Comparison of ENCODE assay signal across 22 cellular contexts in genomic region chr3:11554666-11555065, GRCh38.
DNase-seq lines count a peak whose midpoint lies in the region; ATAC-seq and TF ChIP-seq lines count a peak whose summit lies in the region.
"Had no signal": no experiment of that assay in that cellular context is flagged by ENCODE, and none has a peak within 500 bp of the region (broad histone marks: within the 10 kb centered on the region; RNA-seq: fewer than 3 reads in every experiment).

No MANE protein-coding gene starts in this region.

- peaks cover 0 to 65% of the 10 kb centered on the region in 2 donors for H3K4me1 ChIP-seq in right atrium auricular region
- peaks cover 0 to 71% (median 17%) of the 10 kb centered on the region in 3 donors for H3K4me1 ChIP-seq in gastroesophageal sphincter
- H3K4me1 ChIP-seq in skeletal muscle tissue (ENCODE audit: control insufficient read depth in 3 of 3, insufficient read depth in 3 of 3, low read length in 3 of 3) = peaks cover 50 to 55% (median 54%) of the 10 kb centered on the region in 3 donors
- H3K4me1 ChIP-seq in PC-3 (ENCODE audit: insufficient read depth, low read length) = no peaks in the 10 kb centered on the region

- H3K79me2 ChIP-seq in PC-3 (ENCODE audit: low read length) = 0 out of 2 replicates have a peak, but pooled peaks cover 9% of the 10 kb centered on the region

- DNase-seq in right atrium auricular region (ENCODE audit: low spot score) (no peak), left cardiac atrium (no peak), PC-3 (no peak), cerebellar cortex (ENCODE audit: low spot score) (no peak)
- no peak for DNase-seq in effector memory CD8-positive, alpha-beta T cell
- DNase-seq: ACHN; activated CD4-positive, alpha-beta T cell treated with anti-CD3 and anti-CD28 coated beads, Interleukin-2, amount 50 U/mL, for 48 hours; activated naive CD4-positive, alpha-beta T cell treated with anti-CD3 and anti-CD28 coated beads, Interleukin-2, amount 10 ng/mL, durations not matched to agents 7 days and 5 days; NCI-H1048; NCI-H187 treated with DMSO at 0.1 percent for 48 hours; NCI-H226; NCI-H82; stimulated activated CD4-positive, alpha-beta T cell treated with anti-CD3 and anti-CD28 coated beads, Interleukin-2, amount 100 ng/mL, for 24 hours; stimulated activated naive CD4-positive, alpha-beta T cell treated with Interleukin-2 at 50 U/mL for 16 hours; T-helper 17 cell; WERI-Rb-1 had no signal

- TF ChIP-seq POLR2A in gastroesophageal sphincter (IDR thresholded peaks at IDR 0.05) = no peak

- no peak overlapping the region for H3K4me2 ChIP-seq in PC-3 (ENCODE audit: low read length)
- H3K4me2 ChIP-seq: BLaER1 treated with 17β-estradiol and CSF1 and Interleukin-3, amounts not matched to agents 10 nM and 100 nM; hepatocyte had no signal

- no peaks in the 10 kb centered on the region; the same call in 1 of the 2 replicates for H4K20me1 ChIP-seq in PC-3 (ENCODE audit: low read length)

- no peak overlapping the region for H3K4me3 Mint-ChIP-seq in effector memory CD8-positive, alpha-beta T cell
- H3K4me3 Mint-ChIP-seq: activated naive CD4-positive, alpha-beta T cell treated with anti-CD3 and anti-CD28 coated beads, Interleukin-2, amount 10 ng/mL, durations not matched to agents 7 days and 5 days; T-helper 17 cell had no signal

- peaks cover 33% of the 10 kb centered on the region for H3K36me3 Mint-ChIP-seq in effector memory CD8-positive, alpha-beta T cell (ENCODE audit: insufficient read depth)

- H3K9ac ChIP-seq in skeletal muscle tissue (ENCODE audit: low read depth in 1 of 3, low read length in 3 of 3) (no peak overlapping the region), PC-3 (ENCODE audit: low read length) (no peak overlapping the region)
- H3K9ac ChIP-seq: BLaER1 treated with 17β-estradiol and CSF1 and Interleukin-3, amounts not matched to agents 10 nM and 100 nM had no signal

- H3K27ac ChIP-seq in right atrium auricular region = peak overlapping the region; percentile 54 to 63
- peak overlapping the region in 3 of 4 donors; percentile 54 to 62 (median 57) for H3K27ac ChIP-seq in gastroesophageal sphincter
- H3K27ac ChIP-seq in skeletal muscle tissue (ENCODE audit: low read depth, low read length) = peak overlapping the region; percentile 13
- H3K27ac ChIP-seq in PC-3 (ENCODE audit: low read length) = no peak overlapping the region
- H3K27ac ChIP-seq: hepatocyte, WERI-Rb-1 had no signal

- H3K9me3 Mint-ChIP-seq in effector memory CD8-positive, alpha-beta T cell = no peaks in the 10 kb centered on the region
- H3K9me3 Mint-ChIP-seq: activated naive CD4-positive, alpha-beta T cell treated with anti-CD3 and anti-CD28 coated beads, Interleukin-2, amount 10 ng/mL, durations not matched to agents 7 days and 5 days had no signal

- POLR2A ChIA-PET in PC-3 (lab: Charles Lee; ENCODE audit: unreplicated experiment) = no interaction called here

- H3K9me2 ChIP-seq in PC-3 (replicated peaks; ENCODE audit: low read length) = no peaks in the 10 kb centered on the region

- CTCF ChIA-PET in PC-3 (lab: Charles Lee) = no interaction called here

- intact Hi-C loops in left cardiac atrium (cut with DNase I) (no loop called here), PC-3 (cut with micrococcal nuclease) (no loop called here)

- H3K4me3 ChIP-seq in right atrium auricular region = no peak overlapping the region
- H3K4me3 ChIP-seq in gastroesophageal sphincter = no peak overlapping the region
- H3K4me3 ChIP-seq in skeletal muscle tissue (ENCODE audit: low read length in 3 of 3) = no peak overlapping the region
- H3K4me3 ChIP-seq in PC-3 (ENCODE audit: low read length) = no peak overlapping the region
- H3K4me3 ChIP-seq: BLaER1 treated with 17β-estradiol and CSF1 and Interleukin-3, amounts not matched to agents 10 nM and 100 nM; hepatocyte; skin epidermis had no signal

- H2AFZ ChIP-seq in PC-3 (ENCODE audit: low read length) = no peak overlapping the region
- H2AFZ ChIP-seq: hepatocyte had no signal

- H3K27ac Mint-ChIP-seq in effector memory CD8-positive, alpha-beta T cell = no peak overlapping the region
- H3K27ac Mint-ChIP-seq: activated naive CD4-positive, alpha-beta T cell treated with anti-CD3 and anti-CD28 coated beads, Interleukin-2, amount 10 ng/mL, durations not matched to agents 7 days and 5 days; T-helper 17 cell had no signal

- no peaks in the 10 kb centered on the region for H3K27me3 ChIP-seq in right atrium auricular region
- no peaks in the 10 kb centered on the region for H3K27me3 ChIP-seq in gastroesophageal sphincter
- no peaks in the 10 kb centered on the region for H3K27me3 ChIP-seq in skeletal muscle tissue (ENCODE audit: control insufficient read depth in 3 of 3, insufficient read depth in 3 of 3, low read length in 3 of 3)
- H3K27me3 ChIP-seq in PC-3 (ENCODE audit: low read length) = no peaks in the 10 kb centered on the region
- H3K27me3 ChIP-seq: BLaER1 treated with 17β-estradiol and CSF1 and Interleukin-3, amounts not matched to agents 10 nM and 100 nM; hepatocyte had no signal

- no peak for TF ChIP-seq EP300 in gastroesophageal sphincter (IDR thresholded peaks at IDR 0.05)

- H3K9me3 ChIP-seq in right atrium auricular region (no peaks in the 10 kb centered on the region), gastroesophageal sphincter (no peaks in the 10 kb centered on the region), skeletal muscle tissue (ENCODE audit: control insufficient read depth in 3 of 3, low read length in 3 of 3) (no peaks in the 10 kb centered on the region), PC-3 (ENCODE audit: low read length) (no peaks in the 10 kb centered on the region)

- 98% methylated on average over 6 of the region's 12 CpGs; no CpG with 5 or more reads in 1 of the 2 donors for WGBS in gastroesophageal sphincter (ENCODE audit: low coverage in 1 of 2), 2 donors

- no peaks in the 10 kb centered on the region for H3K27me3 Mint-ChIP-seq in effector memory CD8-positive, alpha-beta T cell
- H3K27me3 Mint-ChIP-seq: activated naive CD4-positive, alpha-beta T cell treated with anti-CD3 and anti-CD28 coated beads, Interleukin-2, amount 10 ng/mL, durations not matched to agents 7 days and 5 days; T-helper 17 cell had no signal

- no peaks in the 10 kb centered on the region for H3F3A ChIP-seq in PC-3 (ENCODE audit: low read length, unreplicated experiment)

- H3K36me3 ChIP-seq in right atrium auricular region = peaks cover 25% of the 10 kb centered on the region
- peaks cover 0 to 55% of the 10 kb centered on the region in 2 donors for H3K36me3 ChIP-seq in gastroesophageal sphincter
- peaks cover 15 to 25% (median 16%) of the 10 kb centered on the region in 3 donors for H3K36me3 ChIP-seq in skeletal muscle tissue (ENCODE audit: control insufficient read depth in 3 of 3, insufficient read depth in 3 of 3, low read length in 3 of 3)
- H3K36me3 ChIP-seq in PC-3 (ENCODE audit: low read depth, low read length) = peaks cover 13% of the 10 kb centered on the region; the same call in 1 of the 2 replicates

- BruUV-seq in PC-3 (replicated peaks; lab: Mats Ljungman, UMichigan) = no TSS peak

- ATAC-seq in left cardiac atrium (no peak), gastroesophageal sphincter (no peak), PC-3 (no peak), esophagus mucosa (no peak)
- ATAC-seq in effector memory CD8-positive, alpha-beta T cell (replicated peaks) = no peak
- ATAC-seq: T-helper 17 cell had no signal

- peaks cover 4 to 15% of the 10 kb centered on the region in 2 donors for H3K4me1 Mint-ChIP-seq in effector memory CD8-positive, alpha-beta T cell (ENCODE audit: low read depth in 2 of 2)

- TF ChIP-seq CTCF in right atrium auricular region (IDR thresholded peaks at IDR 0.05) = no peak
- no peak for TF ChIP-seq CTCF in gastroesophageal sphincter (IDR thresholded peaks at IDR 0.05)
- TF ChIP-seq CTCF in PC-3 (conservative IDR thresholded peaks at IDR 0.05; ENCODE audit: low read depth, low read length) = no peak
